ENCODE assay signal across 11 cellular contexts in genomic region chr16:51155199-51155607, GRCh38. TPM values are rescaled to one million over a fixed set of nuclear protein-coding genes. Genes with fewer than 3 reads are reported as not detected.
A peak's percentile ranks its signal among the peaks of the same experiment; 100 is the strongest.
DNase-seq lines count a peak whose midpoint lies in the region; ATAC-seq and TF ChIP-seq lines count a peak whose summit lies in the region.
"Had no signal": no experiment of that assay in that cellular context is flagged by ENCODE, and none has a peak within 500 bp of the region (broad histone marks: within the 10 kb centered on the region; RNA-seq: fewer than 3 reads in every experiment).

No MANE protein-coding gene starts in this region.

- WGBS in heart right ventricle, 2 donors = 10 to 12% methylated on average over 20 of the region's 20 CpGs

- H3K36me3 ChIP-seq in heart right ventricle (no peaks in the 10 kb centered on the region), right atrium auricular region (no peaks in the 10 kb centered on the region), mucosa of stomach (ENCODE audit: control insufficient read depth, insufficient read depth, low read length) (no peaks in the 10 kb centered on the region), vagina (no peaks in the 10 kb centered on the region)

- H3K9me3 ChIP-seq in heart right ventricle = no peaks in the 10 kb centered on the region
- H3K9me3 ChIP-seq in right atrium auricular region = peaks cover 0 to under 1% of the 10 kb centered on the region in 2 donors
- no peaks in the 10 kb centered on the region for H3K9me3 ChIP-seq in mucosa of stomach (ENCODE audit: control insufficient read depth, low read length)
- H3K9me3 ChIP-seq in vagina = no peaks in the 10 kb centered on the region

- H3K36me3 Mint-ChIP-seq in endothelial cell (ENCODE audit: low read depth, unreplicated experiment) = no peaks in the 10 kb centered on the region
- H3K36me3 Mint-ChIP-seq in activated T-helper 2 cell treated with anti-CD3 and anti-CD28 coated beads, Interferon-gamma antibody, Interleukin-2, Interleukin-4, amounts not matched to agents 10 μg/mL and 5 μg/mL and 100 μg/mL, durations not matched to agents 14 hours and 24 hours and 36 hours (ENCODE audit: low read depth) = peaks cover 6% of the 10 kb centered on the region
- H3K36me3 Mint-ChIP-seq: CD8-positive, alpha-beta T cell had no signal

- H3K27ac ChIP-seq in heart right ventricle (no peak overlapping the region), right atrium auricular region (no peak overlapping the region), vagina (peak overlapping the region; percentile 92)

- no peak for ATAC-seq in heart right ventricle
- ATAC-seq: CD8-positive, alpha-beta T cell had no signal

- no peaks in the 10 kb centered on the region for H3K9me3 Mint-ChIP-seq in endothelial cell (ENCODE audit: unreplicated experiment)
- H3K9me3 Mint-ChIP-seq in activated T-helper 2 cell treated with anti-CD3 and anti-CD28 coated beads, Interferon-gamma antibody, Interleukin-2, Interleukin-4, amounts not matched to agents 10 μg/mL and 5 μg/mL and 100 μg/mL, durations not matched to agents 14 hours and 24 hours and 36 hours = no peaks in the 10 kb centered on the region
- H3K9me3 Mint-ChIP-seq: CD8-positive, alpha-beta T cell had no signal

- peak overlapping the region; percentile 59 for H3K9ac ChIP-seq in mucosa of stomach (ENCODE audit: low read length)

- H3K27ac Mint-ChIP-seq in endothelial cell (ENCODE audit: unreplicated experiment) = no peak overlapping the region
- H3K27ac Mint-ChIP-seq in activated T-helper 2 cell treated with anti-CD3 and anti-CD28 coated beads, Interferon-gamma antibody, Interleukin-2, Interleukin-4, amounts not matched to agents 10 μg/mL and 5 μg/mL and 100 μg/mL, durations not matched to agents 14 hours and 24 hours and 36 hours = no peak overlapping the region
- H3K27ac Mint-ChIP-seq: CD8-positive, alpha-beta T cell had no signal

- H3K4me3 ChIP-seq in heart right ventricle (peak overlapping the region in 8 of 10 donors; percentile 10 to 41 (median 30)), right atrium auricular region (peak overlapping the region in 1 of 2 donors; percentile 22), mucosa of stomach (ENCODE audit: low read length) (no peak overlapping the region), vagina (peak overlapping the region; percentile 56 to 67)

- DNase-seq in heart right ventricle (no peak), right atrium auricular region (ENCODE audit: low spot score) (no peak), endothelial cell (ENCODE audit: low spot score) (peak; percentile 15), vagina (ENCODE audit: extremely low spot score in 2 of 2) (no peak), NCI-H187 (lab: John Stamatoyannopoulos, UW) (no peak), NOMO-1 treated with DMSO at 0.1 percent for 48 hours (lab: John Stamatoyannopoulos, UW; ENCODE audit: unreplicated experiment) (no peak)
- no peak for DNase-seq in activated T-helper 2 cell treated with anti-CD3 and anti-CD28 coated beads, Interferon-gamma antibody, Interleukin-2, Interleukin-4, amounts not matched to agents 10 μg/mL and 5 μg/mL and 100 μg/mL, durations not matched to agents 14 hours and 24 hours and 36 hours (ENCODE audit: low spot score)
- DNase-seq: CD8-positive, alpha-beta T cell; NCI-H2029; SIG-M5 had no signal

- H3K4me1 ChIP-seq in heart right ventricle = peaks cover 0 to 46% (median 29%) of the 10 kb centered on the region in 9 donors
- H3K4me1 ChIP-seq in right atrium auricular region = peaks cover 0 to 42% of the 10 kb centered on the region in 2 donors
- H3K4me1 ChIP-seq in mucosa of stomach (ENCODE audit: control insufficient read depth, insufficient read depth, low read length) = peaks cover 6% of the 10 kb centered on the region
- peaks cover 12% of the 10 kb centered on the region for H3K4me1 ChIP-seq in vagina

- no peak for TF ChIP-seq POLR2A in vagina (IDR thresholded peaks at IDR 0.05)

- intact Hi-C loops in heart right ventricle (cut with DNase I) (no loop called here), vagina (cut with DNase I) (no loop called here)
- intact Hi-C loops in activated T-helper 2 cell treated with anti-CD3 and anti-CD28 coated beads, Interferon-gamma antibody, Interleukin-2, Interleukin-4, amounts not matched to agents 10 μg/mL and 5 μg/mL and 100 μg/mL, durations not matched to agents 14 hours and 24 hours and 36 hours (cut with micrococcal nuclease) = loop anchor here (10.0 kb wide), 2 partner anchors 610 to 1390 kb away; partner anchors contain the start of gene TOX3

- peaks cover 12% of the 10 kb centered on the region for H3K27me3 Mint-ChIP-seq in endothelial cell (ENCODE audit: unreplicated experiment)
- H3K27me3 Mint-ChIP-seq in activated T-helper 2 cell treated with anti-CD3 and anti-CD28 coated beads, Interferon-gamma antibody, Interleukin-2, Interleukin-4, amounts not matched to agents 10 μg/mL and 5 μg/mL and 100 μg/mL, durations not matched to agents 14 hours and 24 hours and 36 hours (ENCODE audit: low read depth) = peaks cover 55% of the 10 kb centered on the region

- H3K4me3 Mint-ChIP-seq in endothelial cell (ENCODE audit: unreplicated experiment) = peak overlapping the region; percentile 50
- H3K4me3 Mint-ChIP-seq in activated T-helper 2 cell treated with anti-CD3 and anti-CD28 coated beads, Interferon-gamma antibody, Interleukin-2, Interleukin-4, amounts not matched to agents 10 μg/mL and 5 μg/mL and 100 μg/mL, durations not matched to agents 14 hours and 24 hours and 36 hours (ENCODE audit: low read depth) = no peak overlapping the region
- H3K4me3 Mint-ChIP-seq: CD8-positive, alpha-beta T cell had no signal

- H3K4me1 Mint-ChIP-seq in endothelial cell (ENCODE audit: unreplicated experiment) = peaks cover 34% of the 10 kb centered on the region
- H3K4me1 Mint-ChIP-seq in activated T-helper 2 cell treated with anti-CD3 and anti-CD28 coated beads, Interferon-gamma antibody, Interleukin-2, Interleukin-4, amounts not matched to agents 10 μg/mL and 5 μg/mL and 100 μg/mL, durations not matched to agents 14 hours and 24 hours and 36 hours (ENCODE audit: low read depth) = no peaks in the 10 kb centered on the region

- H3K27me3 ChIP-seq in heart right ventricle = peaks cover 21 to 99% (median 95%) of the 10 kb centered on the region in 7 donors
- peaks cover 9 to 46% of the 10 kb centered on the region in 2 donors for H3K27me3 ChIP-seq in right atrium auricular region
- peaks cover 60% of the 10 kb centered on the region for H3K27me3 ChIP-seq in mucosa of stomach (ENCODE audit: control insufficient read depth, insufficient read depth, low read length)
- H3K27me3 ChIP-seq in vagina = no peaks in the 10 kb centered on the region

- TF ChIP-seq CTCF in heart right ventricle (IDR thresholded peaks at IDR 0.05) (no peak), right atrium auricular region (IDR thresholded peaks at IDR 0.05) (no peak), endothelial cell (IDR thresholded peaks at IDR 0.05; ENCODE audit: unreplicated experiment) (no peak), vagina (IDR thresholded peaks at IDR 0.05) (no peak)

RNA-seq across cellular contexts. Expression of gene SALL1, which starts 4.1 kb away (rescaled TPM):
- total RNA-seq in heart right ventricle (1 to 10 TPM in 2 of 10 donors, under 1 TPM in 7, not detected in 1; 0.05 to 2.0 (median 0.56) TPM), right atrium auricular region (1 to 10 TPM; 1.3 to 6.9 TPM), endothelial cell (ENCODE audit: unreplicated experiment) (45.1 TPM), vagina (6.9 TPM)
- under 1 TPM; 0.22 to 0.25 TPM for polyA plus RNA-seq in heart right ventricle
- total RNA-seq in activated T-helper 2 cell treated with anti-CD3 and anti-CD28 coated beads, Interferon-gamma antibody, Interleukin-2, Interleukin-4, amounts not matched to agents 10 μg/mL and 5 μg/mL and 100 μg/mL, durations not matched to agents 14 hours and 24 hours and 36 hours = not detected in 2 replicates
- total RNA-seq: CD8-positive, alpha-beta T cell had no signal
